In genomic region chr18:12222041-12222440, GRCh38 we compare ENCODE assay signal across 8 cellular contexts. TPM values are rescaled to one million over a fixed set of nuclear protein-coding genes. Genes with fewer than 3 reads are reported as not detected.
"Had no signal": no experiment of that assay in that cellular context is flagged by ENCODE, and none has a peak within 500 bp of the region (broad histone marks: within the 10 kb centered on the region; RNA-seq: fewer than 3 reads in every experiment).

No MANE protein-coding gene starts in this region.

RNA-seq across cellular contexts. Expression of gene CIDEA, which starts 32.1 kb away (rescaled TPM):
- total RNA-seq: HepG2, HT1080, IMR-90, M059J, PC-9, Peyer's patch, RPMI7951, SJCRH30 had no signal
